In genomic region chr2:182833084-182833483, GRCh38 we compare ENCODE assay signal across 1 cellular context.
TF ChIP-seq lines count a peak whose summit lies in the region.

No MANE protein-coding gene starts in this region.

TF ChIP-seq in A549, 52 proteins besides CTCF, POLR2A, EP300 and RAD21 (continued from another document):
- TF ChIP-seq MAX (IDR thresholded peaks at IDR 0.05) (no peak), CBX8 (IDR thresholded peaks at IDR 0.05) (no peak), HOXB5 (CRISPR knock-in tag; IDR thresholded peaks at IDR 0.05) (no peak), MYC (IDR thresholded peaks at IDR 0.05; ENCODE audit: borderline replicate concordance, low read length) (no peak)
